In the genomic region with DNA sequence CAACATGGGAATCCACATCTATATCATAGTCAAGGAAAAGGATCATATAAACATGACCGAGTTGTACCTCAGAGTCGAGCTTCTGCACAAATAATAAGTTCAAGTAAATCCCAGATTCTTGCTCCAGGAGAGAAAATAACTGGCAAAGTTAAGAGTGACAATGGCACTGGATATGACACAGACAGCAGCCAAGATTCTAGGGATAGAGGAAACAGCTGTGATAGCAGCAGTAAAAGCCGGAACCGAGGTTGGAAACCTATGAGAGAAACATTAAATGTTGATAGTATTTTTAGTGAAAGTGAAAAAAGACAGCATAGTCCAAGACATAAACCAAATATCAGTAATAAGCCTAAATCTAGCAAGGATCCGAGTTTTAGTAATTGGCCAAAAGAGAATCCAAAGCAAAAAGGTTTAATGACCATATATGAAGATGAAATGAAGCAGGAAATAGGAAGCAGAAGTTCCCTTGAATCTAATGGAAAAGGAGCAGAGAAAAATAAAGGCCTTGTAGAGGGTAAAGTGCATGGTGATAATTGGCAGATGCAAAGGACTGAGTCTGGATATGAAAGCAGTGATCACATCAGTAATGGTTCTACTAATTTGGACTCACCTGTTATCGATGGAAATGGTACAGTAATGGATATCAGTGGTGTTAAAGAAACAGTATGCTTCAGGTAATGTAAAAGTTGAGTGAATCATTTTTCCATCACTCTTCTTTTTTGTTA, we compare ENCODE assay signal across 28 cellular contexts. TPM values are rescaled to one million over a fixed set of nuclear protein-coding genes. Genes with fewer than 3 reads are reported as not detected.
"Had no signal": no experiment of that assay in that cellular context is flagged by ENCODE, and none has a peak within 500 bp of the region (broad histone marks: within the 10 kb centered on the region; RNA-seq: fewer than 3 reads in every experiment).

No MANE protein-coding gene starts in this region.

- DNase-seq: activated CD4-positive, alpha-beta T cell treated with anti-CD3 and anti-CD28 coated beads for 1 hour; activated CD4-positive, alpha-beta T cell treated with anti-CD3 and anti-CD28 coated beads, Interleukin-2, amount 10 ng/mL, durations not matched to agents 24 days and 14 days; activated CD4-positive, alpha-beta T cell treated with anti-CD3 and anti-CD28 coated beads, Interleukin-2, amount 50 U/mL, for 48 hours; activated effector memory CD4-positive, alpha-beta T cell treated with anti-CD3 and anti-CD28 coated beads, Interleukin-2, amount 50 U/mL, for 16 hours; activated naive CD4-positive, alpha-beta T cell treated with anti-CD3 and anti-CD28 coated beads for 36 hours; activated naive CD8-positive, alpha-beta T cell treated with anti-CD3 and anti-CD28 coated beads for 36 hours; activated T-cell treated with anti-CD3 and anti-CD28 coated beads, Interleukin-2, amount 50 U/mL, for 4 hours; anterior cingulate cortex; caudate nucleus; Karpas-422; NCI-H1092; NCI-H1417; NCI-H1930; NCI-H2107; NCI-H2171 treated with DMSO at 0.1 percent for 48 hours; NCI-H226; NCI-H526; NCI-H82; SIG-M5; SW 1271; T-helper 9 cell had no signal

- H3K4me3 ChIP-seq: K562 had no signal

- ATAC-seq: activated T-cell treated with anti-CD3 and anti-CD28 coated beads, Interleukin-2, amount 50 U/mL, for 4 hours; K562; SK-N-SH treated with all-trans-retinoic acid at 6 μM for 48 hours; WTC11 had no signal

- H3K4me3 Mint-ChIP-seq: activated CD4-positive, alpha-beta T cell treated with anti-CD3 and anti-CD28 coated beads, Interleukin-2, amount 10 ng/mL, durations not matched to agents 24 days and 14 days; activated naive CD4-positive, alpha-beta T cell treated with anti-CD3 and anti-CD28 coated beads for 36 hours; activated naive CD8-positive, alpha-beta T cell treated with anti-CD3 and anti-CD28 coated beads for 36 hours; activated T-cell treated with anti-CD3 and anti-CD28 coated beads, Interleukin-2, amount 50 U/mL, for 4 hours; WTC11 had no signal

- H3K27ac Mint-ChIP-seq: activated CD4-positive, alpha-beta T cell treated with anti-CD3 and anti-CD28 coated beads, Interleukin-2, amount 10 ng/mL, durations not matched to agents 24 days and 14 days; activated naive CD4-positive, alpha-beta T cell treated with anti-CD3 and anti-CD28 coated beads for 36 hours; activated naive CD8-positive, alpha-beta T cell treated with anti-CD3 and anti-CD28 coated beads for 36 hours; WTC11 had no signal

- H3K27me3 Mint-ChIP-seq: activated CD4-positive, alpha-beta T cell treated with anti-CD3 and anti-CD28 coated beads, Interleukin-2, amount 10 ng/mL, durations not matched to agents 24 days and 14 days; activated naive CD8-positive, alpha-beta T cell treated with anti-CD3 and anti-CD28 coated beads for 36 hours had no signal

- H3K4me1 Mint-ChIP-seq: WTC11 had no signal

- H3K9me3 Mint-ChIP-seq: activated CD4-positive, alpha-beta T cell treated with anti-CD3 and anti-CD28 coated beads, Interleukin-2, amount 10 ng/mL, durations not matched to agents 24 days and 14 days; activated T-cell treated with anti-CD3 and anti-CD28 coated beads, Interleukin-2, amount 50 U/mL, for 4 hours had no signal

RNA-seq across cellular contexts. Expression of a gene that starts 50.4 kb away (rescaled TPM):
- total RNA-seq: activated CD4-positive, alpha-beta T cell treated with anti-CD3 and anti-CD28 coated beads, Interleukin-2, amount 10 ng/mL, durations not matched to agents 24 days and 14 days; activated naive CD4-positive, alpha-beta T cell treated with anti-CD3 and anti-CD28 coated beads for 36 hours; activated naive CD8-positive, alpha-beta T cell treated with anti-CD3 and anti-CD28 coated beads for 36 hours; activated T-cell treated with anti-CD3 and anti-CD28 coated beads, Interleukin-2, amount 50 U/mL, for 4 hours; K562; NCI-H460; OCI-LY7; RPMI7951; T-helper 1 cell treated with Interleukin-12 subunit alpha and Interleukin-12 subunit beta and Interleukin-4 antibody, amounts not matched to agents 30 ng/mL and 1 ng/mL, for 36 hours; WTC11 had no signal
- polyA plus RNA-seq: K562 had no signal
